ENCODE assay signal across 1 cellular context in the genomic region with DNA sequence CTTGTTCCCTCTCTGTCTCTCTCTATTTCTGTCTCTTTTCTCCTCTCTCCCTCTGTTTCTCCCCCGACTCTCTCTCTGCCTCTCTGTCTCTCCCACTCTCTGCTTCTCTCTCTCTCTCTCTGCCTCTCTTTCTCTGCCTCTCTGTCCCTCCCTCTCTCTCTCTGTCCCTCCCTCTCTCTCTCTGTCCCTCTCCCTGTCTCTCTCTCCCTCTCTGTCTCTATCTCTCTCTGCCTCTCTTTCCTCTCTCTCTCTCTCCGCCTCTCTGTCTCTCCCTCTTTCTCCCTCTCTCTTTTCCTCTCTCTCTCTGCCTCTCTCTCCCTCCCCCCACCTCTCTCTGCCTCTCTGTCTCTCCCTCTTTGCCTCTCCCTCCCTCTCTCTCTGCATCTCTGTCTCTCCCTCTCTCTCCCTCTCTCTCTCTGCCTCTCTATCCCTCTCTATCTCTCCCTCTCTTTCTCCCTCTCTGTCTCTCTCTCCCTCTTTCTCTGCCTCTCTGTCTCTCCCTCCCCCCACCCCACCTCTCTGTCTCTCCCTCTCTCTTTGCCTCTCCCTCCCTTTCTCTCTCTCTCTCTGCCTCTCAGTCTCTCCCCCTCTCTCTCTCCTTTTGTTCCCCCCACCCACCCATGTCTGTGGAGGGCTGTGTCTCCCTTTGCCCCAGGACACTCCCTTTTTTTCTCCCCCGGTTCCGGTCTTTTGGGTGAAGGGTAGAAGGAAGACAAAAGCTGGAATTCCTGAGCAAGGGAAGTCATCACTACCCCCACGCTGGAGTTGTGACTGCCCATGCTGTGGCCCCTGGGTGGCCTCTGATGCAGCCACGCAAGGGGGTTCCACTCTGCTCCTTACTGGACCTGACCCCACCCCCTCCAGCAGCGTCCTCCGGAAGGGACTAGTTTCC.
TF ChIP-seq lines count a peak whose summit lies in the region.

No MANE protein-coding gene starts in this region.

TF ChIP-seq in SK-N-SH, 30 proteins besides CTCF, POLR2A, EP300 and RAD21 (continued from another document):
- TF ChIP-seq, protein P1, sequence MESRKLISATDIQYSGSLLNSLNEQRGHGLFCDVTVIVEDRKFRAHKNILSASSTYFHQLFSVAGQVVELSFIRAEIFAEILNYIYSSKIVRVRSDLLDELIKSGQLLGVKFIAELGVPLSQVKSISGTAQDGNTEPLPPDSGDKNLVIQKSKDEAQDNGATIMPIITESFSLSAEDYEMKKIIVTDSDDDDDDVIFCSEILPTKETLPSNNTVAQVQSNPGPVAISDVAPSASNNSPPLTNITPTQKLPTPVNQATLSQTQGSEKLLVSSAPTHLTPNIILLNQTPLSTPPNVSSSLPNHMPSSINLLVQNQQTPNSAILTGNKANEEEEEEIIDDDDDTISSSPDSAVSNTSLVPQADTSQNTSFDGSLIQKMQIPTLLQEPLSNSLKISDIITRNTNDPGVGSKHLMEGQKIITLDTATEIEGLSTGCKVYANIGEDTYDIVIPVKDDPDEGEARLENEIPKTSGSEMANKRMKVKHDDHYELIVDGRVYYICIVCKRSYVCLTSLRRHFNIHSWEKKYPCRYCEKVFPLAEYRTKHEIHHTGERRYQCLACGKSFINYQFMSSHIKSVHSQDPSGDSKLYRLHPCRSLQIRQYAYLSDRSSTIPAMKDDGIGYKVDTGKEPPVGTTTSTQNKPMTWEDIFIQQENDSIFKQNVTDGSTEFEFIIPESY (IDR thresholded peaks at IDR 0.05; ENCODE audit: borderline replicate concordance, low read depth), result no peak
- no peak for TF ChIP-seq TEAD4 (IDR thresholded peaks at IDR 0.05; ENCODE audit: borderline replicate concordance, insufficient read depth)
- no peak for TF ChIP-seq MEF2A (IDR thresholded peaks at IDR 0.05; ENCODE audit: borderline replicate concordance, low read depth)
- TF ChIP-seq FOXJ3 (CRISPR knock-in tag; IDR thresholded peaks at IDR 0.05), result no peak
- no peak for TF ChIP-seq TAF1 (IDR thresholded peaks at IDR 0.05; ENCODE audit: borderline replicate concordance, low read depth, low read length)
- TF ChIP-seq, protein P2, sequence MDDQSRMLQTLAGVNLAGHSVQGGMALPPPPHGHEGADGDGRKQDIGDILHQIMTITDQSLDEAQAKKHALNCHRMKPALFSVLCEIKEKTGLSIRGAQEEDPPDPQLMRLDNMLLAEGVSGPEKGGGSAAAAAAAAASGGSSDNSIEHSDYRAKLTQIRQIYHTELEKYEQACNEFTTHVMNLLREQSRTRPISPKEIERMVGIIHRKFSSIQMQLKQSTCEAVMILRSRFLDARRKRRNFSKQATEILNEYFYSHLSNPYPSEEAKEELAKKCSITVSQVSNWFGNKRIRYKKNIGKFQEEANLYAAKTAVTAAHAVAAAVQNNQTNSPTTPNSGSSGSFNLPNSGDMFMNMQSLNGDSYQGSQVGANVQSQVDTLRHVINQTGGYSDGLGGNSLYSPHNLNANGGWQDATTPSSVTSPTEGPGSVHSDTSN (IDR thresholded peaks at IDR 0.05), result no peak
- no peak for TF ChIP-seq FOXM1 (IDR thresholded peaks at IDR 0.05; ENCODE audit: low read depth)
- no peak for TF ChIP-seq MXI1 (IDR thresholded peaks at IDR 0.05; ENCODE audit: low read depth, low read length)
